ENCODE assay signal across 11 cellular contexts in the genomic region with DNA sequence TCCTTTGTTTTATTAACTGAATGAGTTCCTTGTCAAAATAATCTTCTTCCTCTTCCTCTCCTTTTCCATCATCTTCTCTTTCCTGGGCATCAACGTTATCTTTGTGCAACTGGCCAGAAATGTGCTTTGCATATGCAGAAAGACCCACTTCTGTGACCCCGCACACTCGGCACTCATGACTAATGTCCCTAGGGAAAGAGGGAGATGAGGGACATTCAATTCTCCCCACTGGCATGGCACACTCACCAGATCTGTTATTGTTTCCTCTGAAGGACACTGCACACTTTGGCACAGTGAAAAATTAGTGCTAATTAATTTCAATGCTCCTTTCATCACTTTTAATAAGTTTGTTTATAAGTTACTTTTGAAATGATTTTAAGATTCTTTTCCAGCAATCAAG. TPM values are rescaled to one million over a fixed set of nuclear protein-coding genes. Genes with fewer than 3 reads are reported as not detected.
A peak's percentile ranks its signal among the peaks of the same experiment; 100 is the strongest.
DNase-seq lines count a peak whose midpoint lies in the region; ATAC-seq and TF ChIP-seq lines count a peak whose summit lies in the region.
"Had no signal": no experiment of that assay in that cellular context is flagged by ENCODE, and none has a peak within 500 bp of the region (broad histone marks: within the 10 kb centered on the region; RNA-seq: fewer than 3 reads in every experiment).

No MANE protein-coding gene starts in this region.

- no peaks in the 10 kb centered on the region for H3K27me3 Mint-ChIP-seq in activated naive CD4-positive, alpha-beta T cell treated with anti-CD3 and anti-CD28 coated beads for 36 hours (ENCODE audit: low read depth)
- H3K27me3 Mint-ChIP-seq in naive B cell, result no peaks in the 10 kb centered on the region

- H3K9me3 Mint-ChIP-seq in activated naive CD4-positive, alpha-beta T cell treated with anti-CD3 and anti-CD28 coated beads for 36 hours, result no peaks in the 10 kb centered on the region
- no peaks in the 10 kb centered on the region for H3K9me3 Mint-ChIP-seq in naive B cell

- TF ChIP-seq EP300 in esophagus muscularis mucosa (IDR thresholded peaks at IDR 0.05), result no peak

- WGBS in esophagus muscularis mucosa, result 24% methylated on average over 3 of the region's 3 CpGs

- peaks cover 14% of the 10 kb centered on the region for H3K4me1 Mint-ChIP-seq in activated naive CD4-positive, alpha-beta T cell treated with anti-CD3 and anti-CD28 coated beads for 36 hours (ENCODE audit: low read depth)
- H3K4me1 Mint-ChIP-seq in naive B cell, result peaks cover 15 to 24% (median 21%) of the 10 kb centered on the region in 3 donors

- no peak overlapping the region for H3K4me3 Mint-ChIP-seq in activated naive CD4-positive, alpha-beta T cell treated with anti-CD3 and anti-CD28 coated beads for 36 hours
- peak overlapping the region in 2 of 8 donors; percentile 8 to 21 for H3K4me3 Mint-ChIP-seq in naive B cell

- H3K36me3 Mint-ChIP-seq in activated naive CD4-positive, alpha-beta T cell treated with anti-CD3 and anti-CD28 coated beads for 36 hours (ENCODE audit: low read depth), result no peaks in the 10 kb centered on the region
- H3K36me3 Mint-ChIP-seq in naive B cell, result peaks cover 1 to 7% of the 10 kb centered on the region in 2 donors

- H3K36me3 ChIP-seq in esophagus muscularis mucosa (peaks cover 0 to 13% (median 3%) of the 10 kb centered on the region in 4 donors), vagina (peaks cover 0 to 4% of the 10 kb centered on the region in 2 donors)

- H3K4me3 ChIP-seq in esophagus muscularis mucosa (peak overlapping the region; percentile 39 to 60 (median 51)), vagina (peak overlapping the region; percentile 17 to 27)

- H3K4me1 ChIP-seq in esophagus muscularis mucosa (peaks cover 16 to 64% (median 54%) of the 10 kb centered on the region in 4 donors), vagina (peaks cover 25% of the 10 kb centered on the region)

- peak overlapping the region; percentile 0 for H3K27ac Mint-ChIP-seq in activated naive CD4-positive, alpha-beta T cell treated with anti-CD3 and anti-CD28 coated beads for 36 hours
- peak overlapping the region; percentile 67 to 98 (median 90) for H3K27ac Mint-ChIP-seq in naive B cell

- H3K27me3 ChIP-seq in esophagus muscularis mucosa (no peaks in the 10 kb centered on the region), vagina (no peaks in the 10 kb centered on the region)

- no peak for DNase-seq in activated naive CD4-positive, alpha-beta T cell treated with anti-CD3 and anti-CD28 coated beads for 36 hours
- DNase-seq in activated naive CD4-positive, alpha-beta T cell treated with anti-CD3 and anti-CD28 coated beads, Interleukin-2, amount 50 U/mL, for 16 hours, result no peak
- DNase-seq in esophagus muscularis mucosa (ENCODE audit: extremely low spot score), result no peak
- no peak for DNase-seq in naive B cell
- DNase-seq in vagina (ENCODE audit: extremely low spot score in 2 of 2), result no peak
- DNase-seq in SIG-M5 treated with dmso at 0.1 percent for 504 hours (lab: John Stamatoyannopoulos, UW; ENCODE audit: unreplicated experiment), result no peak
- no peak for DNase-seq in NOMO-1 treated with dmso at 0.1 percent for 144 hours (lab: John Stamatoyannopoulos, UW; ENCODE audit: unreplicated experiment)
- DNase-seq: activated CD4-positive, alpha-beta T cell treated with anti-CD3 and anti-CD28 coated beads, Interleukin-2, amount 50 U/mL, for 1 hour; erythroblast; NCI-H1930 had no signal

- H3K9me3 ChIP-seq in esophagus muscularis mucosa (no peaks in the 10 kb centered on the region), vagina (no peaks in the 10 kb centered on the region)

- CTCF ChIA-PET in activated naive CD4-positive, alpha-beta T cell treated with anti-CD3 and anti-CD28 coated beads for 36 hours (lab: Charles Lee), result interaction anchor here (0.6 to 0.7 kb wide), 4 partner anchors 12 to 493 kb away, joined by 3 to 5 read pairs (median 3); no protein-coding TSS in a partner anchor

- TF ChIP-seq CTCF in esophagus muscularis mucosa (IDR thresholded peaks at IDR 0.05) (no peak), vagina (IDR thresholded peaks at IDR 0.05) (no peak)

- no peak for ATAC-seq in naive B cell (ENCODE audit: low read depth in 2 of 2)
- no peak for ATAC-seq in GM18498 (IDR thresholded peaks at IDR 0.05; ENCODE audit: unreplicated experiment)

- TF ChIP-seq POLR2A in esophagus muscularis mucosa (IDR thresholded peaks at IDR 0.05; ENCODE audit: low read depth), result no peak
- no peak for TF ChIP-seq POLR2A in vagina (IDR thresholded peaks at IDR 0.05)

- intact Hi-C loops in activated naive CD4-positive, alpha-beta T cell treated with anti-CD3 and anti-CD28 coated beads for 36 hours (cut with micrococcal nuclease), result no loop called here
- intact Hi-C loops in esophagus muscularis mucosa (cut with DNase I) (loop anchor here (2.0 kb wide), 1 partner anchor 14 kb away; no protein-coding TSS in a partner anchor), vagina (cut with DNase I) (no loop called here)

- peak overlapping the region; percentile 83 to 89 (median 86) for H3K27ac ChIP-seq in esophagus muscularis mucosa (replicated peaks in 1 of 4)
- peak overlapping the region; percentile 83 for H3K27ac ChIP-seq in vagina

RNA-seq across cellular contexts. Expression of gene ZNF106, which starts 34.0 kb away (rescaled TPM):
- total RNA-seq in activated naive CD4-positive, alpha-beta T cell treated with anti-CD3 and anti-CD28 coated beads for 36 hours, result 10 to 100 TPM; 40.8 to 41.2 TPM
- total RNA-seq in esophagus muscularis mucosa, result 100 to 1,000 TPM; 312 to 568 (median 428) TPM
- polyA plus RNA-seq in naive B cell (ENCODE audit: low read depth in 6 of 6), result 10 to 100 TPM; 24.1 to 87.1 (median 52.0) TPM
- 38.1 TPM for total RNA-seq in vagina

RNA-seq across cellular contexts. Expression of gene SNAP23, which starts 38.5 kb away (rescaled TPM):
- total RNA-seq in activated naive CD4-positive, alpha-beta T cell treated with anti-CD3 and anti-CD28 coated beads for 36 hours, result 10 to 100 TPM; 33.1 to 34.5 TPM
- total RNA-seq in esophagus muscularis mucosa, result 10 to 100 TPM; 48.6 to 76.2 (median 55.1) TPM
- 100 to 1,000 TPM; 156 to 209 (median 175) TPM for polyA plus RNA-seq in naive B cell (ENCODE audit: low read depth in 6 of 6)
- total RNA-seq in vagina, result 60.9 TPM
